In the genomic region with DNA sequence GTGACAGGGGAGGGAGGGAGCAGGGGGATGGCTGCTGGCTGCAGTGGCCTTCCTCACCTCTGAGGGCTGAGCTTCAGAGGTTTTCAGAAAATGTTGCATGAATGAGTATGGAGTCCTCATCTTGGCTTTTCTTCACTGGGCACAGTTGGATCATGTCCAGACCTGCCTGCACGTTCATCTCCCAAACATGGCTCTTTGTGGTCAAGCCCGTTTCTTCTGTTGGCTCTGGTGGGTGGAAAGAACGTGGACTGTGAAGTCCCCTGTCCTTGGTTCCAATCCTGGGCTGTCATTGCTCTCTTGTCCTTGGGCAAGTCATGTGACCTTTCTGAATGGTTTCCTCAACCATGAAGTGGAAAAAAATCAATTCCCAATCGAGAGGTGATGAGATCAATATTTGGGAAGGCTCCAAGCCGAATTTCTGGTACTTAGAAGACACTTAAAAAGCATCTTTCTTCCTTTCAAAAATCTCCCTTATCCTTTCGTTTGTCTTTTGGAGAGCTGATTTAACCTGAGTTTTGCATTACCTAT, we compare ENCODE assay signal across 13 cellular contexts. TPM values are rescaled to one million over a fixed set of nuclear protein-coding genes. Genes with fewer than 3 reads are reported as not detected.
DNase-seq lines count a peak whose midpoint lies in the region; ATAC-seq, FAIRE-seq and TF ChIP-seq lines count a peak whose summit lies in the region.
"Had no signal": no experiment of that assay in that cellular context is flagged by ENCODE, and none has a peak within 500 bp of the region (broad histone marks: within the 10 kb centered on the region; RNA-seq: fewer than 3 reads in every experiment).

No MANE protein-coding gene starts in this region.

- no peak for TF ChIP-seq CTCF in bronchial epithelial cell (IDR thresholded peaks at IDR 0.05; ENCODE audit: insufficient read depth, low read length, severe bottlenecking)

- peak overlapping the region; percentile 21 for H3K9ac ChIP-seq in trophoblast cell (ENCODE audit: low read length)

- no peak overlapping the region for H2AFZ ChIP-seq in trophoblast cell (ENCODE audit: insufficient read depth, low read length, poor library complexity)

- H2BK120ac ChIP-seq in trophoblast cell (ENCODE audit: insufficient read depth, low read length, poor library complexity), result no peak overlapping the region

- no peak overlapping the region for H4K8ac ChIP-seq in trophoblast cell (ENCODE audit: low read depth, low read length)

- no peaks in the 10 kb centered on the region for H3K9me3 ChIP-seq in trophoblast cell (ENCODE audit: insufficient read depth, low read depth, low read length)

- H3K4me2 ChIP-seq in trophoblast cell (ENCODE audit: low read length), result no peak overlapping the region

- no peak overlapping the region for H3K14ac ChIP-seq in trophoblast cell (ENCODE audit: low read length)

- peaks cover 31 to 38% of the 10 kb centered on the region in 2 experiments for H3K4me1 ChIP-seq in trophoblast cell (ENCODE audit: control insufficient read depth in 1 of 2, insufficient read depth in 2 of 2, low read length in 2 of 2)

- peaks cover 90% of the 10 kb centered on the region for H3K4me1 Mint-ChIP-seq in T-helper 1 cell treated with Interleukin-12 subunit alpha and Interleukin-12 subunit beta and Interleukin-4 antibody, amounts not matched to agents 30 μg/mL and 1 μg/mL, for 36 hours (ENCODE audit: low read depth)
- peaks cover 97 to 99% (median 97%) of the 10 kb centered on the region in 3 donors for H3K4me1 Mint-ChIP-seq in T-cell

- peaks cover 57% of the 10 kb centered on the region for H3K36me3 Mint-ChIP-seq in T-helper 1 cell treated with Interleukin-12 subunit alpha and Interleukin-12 subunit beta and Interleukin-4 antibody, amounts not matched to agents 30 μg/mL and 1 μg/mL, for 36 hours (ENCODE audit: low read depth)
- H3K36me3 Mint-ChIP-seq in T-cell, result peaks cover 44% of the 10 kb centered on the region

- DNase-seq in T-helper 1 cell, result no peak
- no peak for DNase-seq in T-cell
- peak; percentile 76 for DNase-seq in bronchial epithelial cell (ENCODE audit: low read depth)
- no peak for DNase-seq in trophoblast cell
- DNase-seq in hippocampal formation (lab: John Stamatoyannopoulos, UW), result no peak
- DNase-seq: 8988T, H7, NCI-H2029 had no signal

- H2BK12ac ChIP-seq in trophoblast cell (ENCODE audit: low read length), result no peak overlapping the region

- H3K36me3 ChIP-seq in bronchial epithelial cell (ENCODE audit: control insufficient read depth, insufficient read depth, low read length) (peaks cover 9% of the 10 kb centered on the region), trophoblast cell (ENCODE audit: control insufficient read depth in 1 of 2, insufficient read depth in 2 of 2, low read length in 2 of 2) (peaks cover 26 to 31% of the 10 kb centered on the region in 2 experiments)

- H3K9me3 Mint-ChIP-seq in T-helper 1 cell treated with Interleukin-12 subunit alpha and Interleukin-12 subunit beta and Interleukin-4 antibody, amounts not matched to agents 30 μg/mL and 1 μg/mL, for 36 hours, result no peaks in the 10 kb centered on the region
- H3K9me3 Mint-ChIP-seq in T-cell, result peaks cover 0 to 7% (median 0%) of the 10 kb centered on the region in 3 donors
- H3K9me3 Mint-ChIP-seq: IgD-negative memory B cell had no signal

- peak overlapping the region; percentile 82 for H3K4me3 Mint-ChIP-seq in T-helper 1 cell treated with Interleukin-12 subunit alpha and Interleukin-12 subunit beta and Interleukin-4 antibody, amounts not matched to agents 30 μg/mL and 1 μg/mL, for 36 hours
- H3K4me3 Mint-ChIP-seq in T-cell, result peak overlapping the region; percentile 57 to 71 (median 68)

- H4K91ac ChIP-seq in trophoblast cell (ENCODE audit: low read depth, low read length), result no peak overlapping the region

- no peaks in the 10 kb centered on the region for H3K27me3 Mint-ChIP-seq in T-helper 1 cell treated with Interleukin-12 subunit alpha and Interleukin-12 subunit beta and Interleukin-4 antibody, amounts not matched to agents 30 μg/mL and 1 μg/mL, for 36 hours (ENCODE audit: low read depth)
- H3K27me3 Mint-ChIP-seq in T-cell, result no peaks in the 10 kb centered on the region
- H3K27me3 Mint-ChIP-seq: IgD-negative memory B cell had no signal

- H2AK5ac ChIP-seq in trophoblast cell (ENCODE audit: low read length), result no peak overlapping the region

- H3K27me3 ChIP-seq in bronchial epithelial cell (ENCODE audit: control insufficient read depth, insufficient read depth, low read length) (no peaks in the 10 kb centered on the region), trophoblast cell (ENCODE audit: insufficient read depth, low read length) (no peaks in the 10 kb centered on the region)

- no peak overlapping the region for H3K4me3 ChIP-seq in bronchial epithelial cell (ENCODE audit: low read depth, low read length)
- no peak overlapping the region for H3K4me3 ChIP-seq in trophoblast cell (ENCODE audit: low read depth, low read length)

- peak overlapping the region; percentile 92 for H3K27ac Mint-ChIP-seq in T-helper 1 cell treated with Interleukin-12 subunit alpha and Interleukin-12 subunit beta and Interleukin-4 antibody, amounts not matched to agents 30 μg/mL and 1 μg/mL, for 36 hours
- H3K27ac Mint-ChIP-seq in T-cell, result peak overlapping the region; percentile 86 to 94
- H3K27ac Mint-ChIP-seq: IgD-negative memory B cell had no signal

- H3K79me1 ChIP-seq in trophoblast cell (ENCODE audit: low read length), result peaks cover 6% of the 10 kb centered on the region

- no CpG with 5 or more reads among the region's 6 CpGs for WGBS in trophoblast cell (ENCODE audit: extremely low coverage, insufficient coverage, insufficient read length)

- FAIRE-seq in bronchial epithelial cell (lab: Jason Lieb, UNC), result no peak
- FAIRE-seq: endometrium had no signal

- no peak overlapping the region for H3K18ac ChIP-seq in trophoblast cell (ENCODE audit: low read length)

- no peak overlapping the region for H4K12ac ChIP-seq in trophoblast cell (ENCODE audit: low read depth, low read length)

- peaks cover 19% of the 10 kb centered on the region for H3K79me2 ChIP-seq in trophoblast cell (ENCODE audit: control insufficient read depth, insufficient read depth, low read length, poor library complexity)

- H3K23ac ChIP-seq in trophoblast cell (ENCODE audit: low read length), result no peak overlapping the region

- no peak overlapping the region for H3K27ac ChIP-seq in trophoblast cell (ENCODE audit: low read depth, low read length)

- CTCF ChIA-PET in T-cell (lab: Charles Lee), result interaction anchor here (0.6 to 1.7 kb wide), 8 partner anchors 16 to 304 kb away, joined by 3 to 5 read pairs (median 4); no protein-coding TSS in a partner anchor

- H2BK5ac ChIP-seq in trophoblast cell (ENCODE audit: low read depth, low read length, poor library complexity), result no peak overlapping the region

- ATAC-seq in T-cell (replicated peaks in 1 of 4) (no peak), HG02798 (IDR thresholded peaks at IDR 0.05; ENCODE audit: poor library complexity, unreplicated experiment) (no peak), GM18870 (IDR thresholded peaks at IDR 0.05; ENCODE audit: unreplicated experiment) (no peak)

- peak overlapping the region; percentile 8 for H3K4ac ChIP-seq in trophoblast cell (ENCODE audit: low read depth, low read length)

- POLR2A ChIA-PET in T-cell (lab: Charles Lee), result interaction anchor here (0.7 to 1.1 kb wide), 2 partner anchors 17 to 30 kb away, joined by 3 read pairs; no protein-coding TSS in a partner anchor

RNA-seq across cellular contexts. Expression of a gene that starts 34.5 kb away (rescaled TPM):
- total RNA-seq in T-cell, result 100 to 1,000 TPM; 130 to 204 (median 194) TPM
- total RNA-seq in bronchial epithelial cell, result 21.1 and 30.1 TPM in 2 replicates
- polyA plus RNA-seq in trophoblast cell (2013), result 77.2 and 78.0 TPM in 2 replicates

RNA-seq across cellular contexts. Expression of a gene that starts 49.1 kb away (rescaled TPM):
- under 1 TPM; 0.12 to 0.26 (median 0.23) TPM for total RNA-seq in T-cell
- under 0.01 TPM in 2 replicates for total RNA-seq in bronchial epithelial cell
- 0.10 and 0.19 TPM in 2 replicates for polyA plus RNA-seq in trophoblast cell (2013)
- total RNA-seq: H7 had no signal
- polyA plus RNA-seq: IgD-negative memory B cell had no signal
